ENCODE assay signal across 8 cellular contexts in genomic region chr7:151083071-151083823, GRCh38. TPM values are rescaled to one million over a fixed set of nuclear protein-coding genes. Genes with fewer than 3 reads are reported as not detected.
DNase-seq lines count a peak whose midpoint lies in the region; ATAC-seq and TF ChIP-seq lines count a peak whose summit lies in the region.

A gene with protein sequence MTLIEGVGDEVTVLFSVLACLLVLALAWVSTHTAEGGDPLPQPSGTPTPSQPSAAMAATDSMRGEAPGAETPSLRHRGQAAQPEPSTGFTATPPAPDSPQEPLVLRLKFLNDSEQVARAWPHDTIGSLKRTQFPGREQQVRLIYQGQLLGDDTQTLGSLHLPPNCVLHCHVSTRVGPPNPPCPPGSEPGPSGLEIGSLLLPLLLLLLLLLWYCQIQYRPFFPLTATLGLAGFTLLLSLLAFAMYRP (minus strand): TSS chr7:151083493. CDS start chr7:151082563, 930 bp downstream.

- peaks cover 57% of the 10 kb centered on the region for H3K4me1 Mint-ChIP-seq in dendritic cell treated with granulocyte-macrophage colony-stimulating factor and Interleukin-4, amounts not matched to agents 40 ng/mL and 50 ng/mL, for 4 days (ENCODE audit: low read depth)

- H3K4me1 ChIP-seq in lung (ENCODE audit: control insufficient read depth in 2 of 2, insufficient read depth in 2 of 2, low read length in 2 of 2): peaks cover 14 to 38% of the 10 kb centered on the region in 2 donors

- H3K4me3 Mint-ChIP-seq in dendritic cell treated with granulocyte-macrophage colony-stimulating factor and Interleukin-4, amounts not matched to agents 40 ng/mL and 50 ng/mL, for 4 days: peak within 1 kb of the TSS; percentile 95

- DNase-seq in NCI-H524 (lab: John Stamatoyannopoulos, UW) (peak; percentile 40 to 73), NCI-H524 treated with DMSO at 0.1 percent for 48 hours (lab: John Stamatoyannopoulos, UW) (no peak), NCI-H2171 (lab: John Stamatoyannopoulos, UW) (peak; percentile 70), lung (ENCODE audit: low spot score) (peak; percentile 78)
- peak; percentile 88 for DNase-seq in activated CD4-positive, alpha-beta T cell treated with anti-CD3 and anti-CD28 coated beads for 48 hours
- peak; percentile 61 to 75 (median 68) for DNase-seq in stimulated activated CD4-positive, alpha-beta T cell treated with anti-CD3 and anti-CD28 coated beads, TNF-alpha, amount 100 ng/mL, for 48 hours (ENCODE audit: low read depth in 3 of 3)

- peak; percentile 44 for ATAC-seq in HG02943 (IDR thresholded peaks at IDR 0.05; ENCODE audit: low read depth, unreplicated experiment)
- peak; percentile 56 for ATAC-seq in lung (ENCODE audit: insufficient read depth, low FRiP score)

- no peaks in the 10 kb centered on the region for H3K9me3 ChIP-seq in lung (ENCODE audit: control insufficient read depth in 2 of 2, insufficient read depth in 1 of 2, low read length in 1 of 2)

- 1% methylated on average over 54 to 69 of the region's 69 CpGs for WGBS in lung, 2 donors

- intact Hi-C loops in dendritic cell treated with granulocyte-macrophage colony-stimulating factor and Interleukin-4, amounts not matched to agents 40 ng/mL and 50 ng/mL, for 4 days (cut with micrococcal nuclease): loop anchor here (1.0 to 10.0 kb wide), 2 partner anchors 55 to 298 kb away; partner anchors contain the start of gene ABCB8

- no peaks in the 10 kb centered on the region for H3K9me3 Mint-ChIP-seq in dendritic cell treated with granulocyte-macrophage colony-stimulating factor and Interleukin-4, amounts not matched to agents 40 ng/mL and 50 ng/mL, for 4 days

- no peaks in the 10 kb centered on the region for H3K36me3 ChIP-seq in lung (ENCODE audit: control insufficient read depth in 2 of 2, insufficient read depth in 2 of 2, low read length in 2 of 2)

- peak within 1 kb of the TSS; percentile 70 for H3K4me3 ChIP-seq in lung

- TF ChIP-seq CTCF in lung (IDR thresholded peaks at IDR 0.05; ENCODE audit: control extremely low read depth, extremely low read depth): no peak

- H3K36me3 Mint-ChIP-seq in dendritic cell treated with granulocyte-macrophage colony-stimulating factor and Interleukin-4, amounts not matched to agents 40 ng/mL and 50 ng/mL, for 4 days (ENCODE audit: low read depth): peaks cover 61% of the 10 kb centered on the region

- no peaks in the 10 kb centered on the region for H3K27me3 ChIP-seq in lung (ENCODE audit: control insufficient read depth, insufficient read depth)

- H3K27me3 Mint-ChIP-seq in dendritic cell treated with granulocyte-macrophage colony-stimulating factor and Interleukin-4, amounts not matched to agents 40 ng/mL and 50 ng/mL, for 4 days: no peaks in the 10 kb centered on the region

- H3K27ac Mint-ChIP-seq in dendritic cell treated with granulocyte-macrophage colony-stimulating factor and Interleukin-4, amounts not matched to agents 40 ng/mL and 50 ng/mL, for 4 days: peak within 1 kb of the TSS; percentile 89

- H3K27ac ChIP-seq in lung (ENCODE audit: low read depth in 1 of 2, low read length in 1 of 2): peak within 1 kb of the TSS; percentile 58 to 75

RNA-seq across cellular contexts. Expression of the gene that starts here (rescaled TPM):
- total RNA-seq in lung: 10 to 100 TPM; 32.8 to 49.6 TPM
- 100 to 1,000 TPM in 1 of 2 donors, 10 to 100 TPM in 1; 43.5 to 104 TPM for polyA plus RNA-seq in lung
